ENCODE assay signal across 15 cellular contexts in the genomic region with DNA sequence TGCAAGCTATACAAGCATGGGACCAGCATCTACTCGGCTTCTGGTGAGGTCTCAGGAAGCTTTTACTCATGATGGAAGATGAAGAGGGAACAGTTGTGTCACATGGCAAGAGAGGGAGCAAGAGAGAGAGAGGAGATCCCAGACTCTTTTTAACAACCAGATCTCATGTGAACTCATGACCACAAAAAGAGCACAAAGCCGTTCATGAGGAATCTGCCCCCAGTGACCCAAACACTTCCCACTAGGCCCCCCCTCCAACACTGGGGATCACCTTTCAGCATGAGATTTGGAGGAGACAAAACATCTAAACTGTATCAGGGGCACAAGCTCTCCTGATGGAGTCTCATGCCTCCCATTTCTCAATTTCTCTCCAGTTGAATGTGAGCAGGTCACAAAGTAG.
"Had no signal": no experiment of that assay in that cellular context is flagged by ENCODE, and none has a peak within 500 bp of the region (broad histone marks: within the 10 kb centered on the region; RNA-seq: fewer than 3 reads in every experiment).

No MANE protein-coding gene starts in this region.

- H3K9me3 ChIP-seq: breast epithelium, tibial artery had no signal

- ATAC-seq: natural killer cell had no signal

- DNase-seq: activated CD4-positive, alpha-beta T cell treated with anti-CD3 and anti-CD28 coated beads, Interleukin-2, amount 50 U/mL, for 4 hours; activated naive CD4-positive, alpha-beta T cell treated with Interleukin-2 at 50 U/mL for 16 hours; activated T-cell treated with anti-CD3 and anti-CD28 coated beads for 4 hours; cerebellar nuclear complex; dermis blood vessel endothelial cell; heart left ventricle; immature natural killer cell; natural killer cell; occipital lobe; spleen; T-helper 9 cell; tibial artery had no signal

- H3K4me1 ChIP-seq: breast epithelium, spleen had no signal

- H3K27ac ChIP-seq: epithelial cell of prostate had no signal

- H3K36me3 ChIP-seq: breast epithelium, heart left ventricle, right atrium auricular region, spleen, tibial artery had no signal

- H3K27me3 ChIP-seq: breast epithelium, heart left ventricle, right atrium auricular region, spleen, tibial artery had no signal

- H3K4me3 ChIP-seq: breast epithelium, heart left ventricle, right atrium auricular region, spleen, tibial artery had no signal
